In the genomic region with DNA sequence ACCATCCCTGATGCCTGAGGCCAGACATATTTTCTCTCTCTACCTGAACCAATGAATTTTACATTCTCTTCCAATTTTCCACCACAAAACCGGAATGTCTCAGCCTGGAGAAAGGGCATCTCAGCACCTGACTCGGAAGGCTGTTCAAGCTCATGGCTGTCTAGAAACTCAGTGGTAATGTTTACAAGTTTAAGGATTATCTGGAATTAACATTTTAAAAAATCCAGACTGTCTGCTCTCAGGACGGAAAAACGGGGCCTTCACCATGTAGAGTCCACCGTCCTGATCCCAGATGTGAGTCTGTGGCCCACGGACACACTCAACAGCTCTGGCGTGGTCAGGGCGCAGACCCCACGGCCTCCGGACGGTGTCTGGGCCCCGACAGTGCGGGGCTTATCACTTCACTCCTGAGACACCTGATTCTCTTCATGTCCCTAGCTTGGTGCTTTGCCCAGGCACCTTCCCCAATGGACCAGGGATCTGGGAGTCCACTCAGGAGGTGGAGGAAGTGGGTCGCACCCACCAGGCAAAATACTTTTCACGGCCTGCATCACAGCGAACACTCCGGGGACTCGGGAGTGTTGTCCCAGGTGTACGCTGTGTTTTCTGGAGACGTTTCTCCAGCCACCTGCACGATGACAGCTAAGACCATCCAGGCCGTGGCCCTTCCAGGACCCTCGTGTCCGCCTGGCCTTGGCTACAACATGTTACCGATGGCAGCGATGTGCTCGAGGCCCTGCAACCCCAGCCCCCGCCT, we compare ENCODE assay signal across 10 cellular contexts.
DNase-seq lines count a peak whose midpoint lies in the region; ATAC-seq, FAIRE-seq and TF ChIP-seq lines count a peak whose summit lies in the region.
"Had no signal": no experiment of that assay in that cellular context is flagged by ENCODE, and none has a peak within 500 bp of the region (broad histone marks: within the 10 kb centered on the region; RNA-seq: fewer than 3 reads in every experiment).

No MANE protein-coding gene starts in this region.

- FAIRE-seq in kidney (lab: Jason Lieb, UNC): no peak

- peak overlapping the region; percentile 48 for H3K4me3 ChIP-seq in adipocyte (ENCODE audit: low read length)
- no peak overlapping the region for H3K4me3 ChIP-seq in kidney (ENCODE audit: low read length in 2 of 2)
- H3K4me3 ChIP-seq in thoracic aorta: peak overlapping the region; percentile 49

- no peak for ATAC-seq in thoracic aorta (ENCODE audit: insufficient number of reproducible peaks, low FRiP score, low read depth)

- H3K27ac ChIP-seq in kidney (ENCODE audit: low read depth in 2 of 2, low read length in 2 of 2) (peak overlapping the region in 1 of 2 donors; percentile 14), thoracic aorta (peak overlapping the region; percentile 78 to 88)

- TF ChIP-seq CTCF in kidney (IDR thresholded peaks at IDR 0.05; ENCODE audit: borderline replicate concordance, extremely low read depth, insufficient read depth): no peak
- no peak for TF ChIP-seq CTCF in thoracic aorta (IDR thresholded peaks at IDR 0.05)
- no peak for TF ChIP-seq CTCF in nephron progenitor cell (IDR thresholded peaks at IDR 0.05)

- H3K36me3 ChIP-seq in adipocyte (ENCODE audit: control insufficient read depth, insufficient read depth, low read length, severe bottlenecking): peaks cover 12% of the 10 kb centered on the region
- H3K36me3 ChIP-seq in kidney (ENCODE audit: control insufficient read depth in 1 of 2, insufficient read depth in 2 of 2, low read length in 2 of 2): peaks cover 0 to 2% of the 10 kb centered on the region in 2 donors
- no peaks in the 10 kb centered on the region for H3K36me3 ChIP-seq in thoracic aorta

- peak overlapping the region; percentile 72 for H3K9ac ChIP-seq in adipocyte (ENCODE audit: low read length)
- no peak overlapping the region for H3K9ac ChIP-seq in kidney (ENCODE audit: low read length in 2 of 2)

- peaks cover 1% of the 10 kb centered on the region for H3K36me3 Mint-ChIP-seq in activated naive CD4-positive, alpha-beta T cell treated with anti-CD3 and anti-CD28 coated beads, Interleukin-2, amount 50 U/mL, for 24 hours
- H3K36me3 Mint-ChIP-seq in nephron progenitor cell (ENCODE audit: low read depth): no peaks in the 10 kb centered on the region

- peak overlapping the region; percentile 91 for H3K27ac Mint-ChIP-seq in activated naive CD4-positive, alpha-beta T cell treated with anti-CD3 and anti-CD28 coated beads, Interleukin-2, amount 50 U/mL, for 24 hours
- no peak overlapping the region for H3K27ac Mint-ChIP-seq in nephron progenitor cell

- peaks cover 92% of the 10 kb centered on the region for H3K4me1 Mint-ChIP-seq in activated naive CD4-positive, alpha-beta T cell treated with anti-CD3 and anti-CD28 coated beads, Interleukin-2, amount 50 U/mL, for 24 hours
- H3K4me1 Mint-ChIP-seq in nephron progenitor cell: peaks cover 98% of the 10 kb centered on the region

- H3K9me3 ChIP-seq in adipocyte (ENCODE audit: control insufficient read depth, low read length) (no peaks in the 10 kb centered on the region), kidney (ENCODE audit: control insufficient read depth in 1 of 2, low read length in 2 of 2) (no peaks in the 10 kb centered on the region), thoracic aorta (no peaks in the 10 kb centered on the region)

- DNase-seq in activated naive CD4-positive, alpha-beta T cell treated with Interleukin-2 at 50 U/mL for 16 hours: no peak
- no peak for DNase-seq in adipocyte (ENCODE audit: low read depth)
- peak; percentile 65 for DNase-seq in kidney
- no peak for DNase-seq in thoracic aorta (ENCODE audit: low spot score)
- no peak for DNase-seq in HuH-7.5 (ENCODE audit: low spot score)
- no peak for DNase-seq in ecto neural progenitor cell (ENCODE audit: low spot score)
- DNase-seq in nephron progenitor cell: no peak
- DNase-seq: effector CD8-positive, alpha-beta T cell; Karpas-422 had no signal

- intact Hi-C loops in kidney (cut with DNase I): no loop called here

- H3K4me1 ChIP-seq in adipocyte (ENCODE audit: control insufficient read depth, insufficient read depth, low read length): peaks cover 57% of the 10 kb centered on the region
- peaks cover 22 to 67% of the 10 kb centered on the region in 2 donors for H3K4me1 ChIP-seq in kidney (ENCODE audit: control insufficient read depth in 1 of 2, insufficient read depth in 1 of 2, low read depth in 1 of 2, low read length in 2 of 2)
- peaks cover 45 to 84% of the 10 kb centered on the region in 2 donors for H3K4me1 ChIP-seq in thoracic aorta (ENCODE audit: control insufficient read depth in 1 of 2, low read depth in 2 of 2)

- no peaks in the 10 kb centered on the region for H3K27me3 Mint-ChIP-seq in activated naive CD4-positive, alpha-beta T cell treated with anti-CD3 and anti-CD28 coated beads, Interleukin-2, amount 50 U/mL, for 24 hours
- H3K27me3 Mint-ChIP-seq in nephron progenitor cell (ENCODE audit: low read depth, poor library complexity): peaks cover 3% of the 10 kb centered on the region

- H3K9me3 Mint-ChIP-seq in activated naive CD4-positive, alpha-beta T cell treated with anti-CD3 and anti-CD28 coated beads, Interleukin-2, amount 50 U/mL, for 24 hours: no peaks in the 10 kb centered on the region
- no peaks in the 10 kb centered on the region for H3K9me3 Mint-ChIP-seq in nephron progenitor cell

- H3K27me3 ChIP-seq in adipocyte (replicated peaks; ENCODE audit: control insufficient read depth, insufficient read depth, low read length) (no peaks in the 10 kb centered on the region), thoracic aorta (replicated peaks; ENCODE audit: insufficient read depth) (no peaks in the 10 kb centered on the region)

- H3K4me3 Mint-ChIP-seq in activated naive CD4-positive, alpha-beta T cell treated with anti-CD3 and anti-CD28 coated beads, Interleukin-2, amount 50 U/mL, for 24 hours: peak overlapping the region; percentile 23
- no peak overlapping the region for H3K4me3 Mint-ChIP-seq in nephron progenitor cell

Comparison
In these comparisons a context has a peak if more than half of its experiments do, and no peak if none do; other contexts are left out.
1. H3K4me3 ChIP-seq: peak in adipocyte (single experiment) and thoracic aorta (single experiment); none in kidney (0 of 2).